In the genomic region with DNA sequence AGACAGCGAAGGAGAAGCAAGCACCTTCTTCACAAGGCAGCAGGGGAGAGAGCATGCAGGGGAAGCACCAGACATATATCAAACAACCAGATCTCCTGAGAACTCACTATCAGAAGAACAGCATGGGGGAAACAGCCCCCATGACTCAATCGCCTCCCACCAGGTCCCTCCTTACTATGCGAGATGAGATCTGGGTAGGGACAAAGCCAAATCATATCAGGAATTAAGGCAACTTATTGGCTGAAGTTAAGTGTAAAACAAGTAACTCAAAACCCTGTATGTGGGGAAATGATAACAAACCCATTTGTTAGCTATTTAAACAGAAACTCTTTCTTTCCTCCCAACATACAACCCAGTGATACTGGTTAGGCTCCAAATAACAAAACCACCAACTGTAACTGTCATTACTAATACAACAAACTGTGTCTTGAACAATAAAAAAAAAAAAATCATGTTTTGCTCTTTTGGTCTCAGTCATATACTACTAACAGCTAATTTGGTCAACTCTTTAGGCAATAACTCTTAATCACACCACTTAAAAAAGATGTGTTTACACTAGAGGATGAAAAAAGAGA, we compare ENCODE assay signal across 1 cellular context.
TF ChIP-seq lines count a peak whose summit lies in the region.

No MANE protein-coding gene starts in this region.

TF ChIP-seq in K562, 482 proteins besides CTCF, POLR2A, EP300 and RAD21 (continued from another document):
- TF ChIP-seq, protein P1, sequence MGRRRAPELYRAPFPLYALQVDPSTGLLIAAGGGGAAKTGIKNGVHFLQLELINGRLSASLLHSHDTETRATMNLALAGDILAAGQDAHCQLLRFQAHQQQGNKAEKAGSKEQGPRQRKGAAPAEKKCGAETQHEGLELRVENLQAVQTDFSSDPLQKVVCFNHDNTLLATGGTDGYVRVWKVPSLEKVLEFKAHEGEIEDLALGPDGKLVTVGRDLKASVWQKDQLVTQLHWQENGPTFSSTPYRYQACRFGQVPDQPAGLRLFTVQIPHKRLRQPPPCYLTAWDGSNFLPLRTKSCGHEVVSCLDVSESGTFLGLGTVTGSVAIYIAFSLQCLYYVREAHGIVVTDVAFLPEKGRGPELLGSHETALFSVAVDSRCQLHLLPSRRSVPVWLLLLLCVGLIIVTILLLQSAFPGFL (CRISPR knock-in tag; IDR thresholded peaks at IDR 0.05): no peak
- no peak for TF ChIP-seq SRSF1 (IDR thresholded peaks at IDR 0.05; ENCODE audit: low read depth, low read length)
- no peak for TF ChIP-seq NFYB (IDR thresholded peaks at IDR 0.05; ENCODE audit: extremely low read depth, insufficient read length)
- no peak for TF ChIP-seq ZNF134 (CRISPR knock-in tag; conservative IDR thresholded peaks at IDR 0.05)
- TF ChIP-seq POLR2H (tag; IDR thresholded peaks at IDR 0.05; ENCODE audit: low read depth): no peak
- no peak for TF ChIP-seq SMAD3 (CRISPR knock-in tag; conservative IDR thresholded peaks at IDR 0.05)
- TF ChIP-seq FUS (optimal IDR thresholded peaks at IDR 0.05; ENCODE audit: low read depth, low read length): no peak
- TF ChIP-seq ZSCAN29 (IDR thresholded peaks at IDR 0.05): no peak
- no peak for TF ChIP-seq ZFP30 (CRISPR knock-in tag; IDR thresholded peaks at IDR 0.05; ENCODE audit: borderline replicate concordance)
- 0 out of 4 replicates have a peak, but pooled peaks of 1 of the 2 experiments have one; percentile 19 for TF ChIP-seq RCOR1 (IDR thresholded peaks at IDR 0.05; ENCODE audit: borderline replicate concordance in 1 of 2, low read depth in 2 of 2, low read length in 2 of 2)
- no peak for TF ChIP-seq PTTG1 (tag; IDR thresholded peaks at IDR 0.05; ENCODE audit: low read depth)
- peak; percentile 9 to 62; a peak in 2 of 4 replicates for TF ChIP-seq MNT (conservative IDR thresholded peaks at IDR 0.05)
- peak; percentile 81 for TF ChIP-seq FOSL1 (tag; conservative IDR thresholded peaks at IDR 0.05)
